Comparison of ENCODE assay signal across 1 cellular context in genomic region chr6:31179042-31179386, GRCh38.
TF ChIP-seq lines count a peak whose summit lies in the region.

No MANE protein-coding gene starts in this region.

TF ChIP-seq in WTC11, 78 proteins besides CTCF, POLR2A, EP300 and RAD21:
- TF ChIP-seq SP1 (CRISPR knock-in tag; conservative IDR thresholded peaks at IDR 0.05) (no peak), E2F1 (CRISPR knock-in tag; IDR thresholded peaks at IDR 0.05) (no peak), SMAD3 (CRISPR knock-in tag; IDR thresholded peaks at IDR 0.05; ENCODE audit: borderline replicate concordance) (no peak), ZNF232 (CRISPR knock-in tag; IDR thresholded peaks at IDR 0.05) (no peak), IRF2 (CRISPR knock-in tag; IDR thresholded peaks at IDR 0.05; ENCODE audit: borderline replicate concordance, low read depth) (no peak), CREB1 (CRISPR knock-in tag; IDR thresholded peaks at IDR 0.05) (no peak), CBFB (CRISPR knock-in tag; IDR thresholded peaks at IDR 0.05; ENCODE audit: low read depth) (no peak), JAZF1 (CRISPR knock-in tag; IDR thresholded peaks at IDR 0.05) (no peak), ETV6 (CRISPR knock-in tag; IDR thresholded peaks at IDR 0.05) (no peak), NFATC4 (CRISPR knock-in tag; IDR thresholded peaks at IDR 0.05) (no peak)
- TF ChIP-seq, protein P1, sequence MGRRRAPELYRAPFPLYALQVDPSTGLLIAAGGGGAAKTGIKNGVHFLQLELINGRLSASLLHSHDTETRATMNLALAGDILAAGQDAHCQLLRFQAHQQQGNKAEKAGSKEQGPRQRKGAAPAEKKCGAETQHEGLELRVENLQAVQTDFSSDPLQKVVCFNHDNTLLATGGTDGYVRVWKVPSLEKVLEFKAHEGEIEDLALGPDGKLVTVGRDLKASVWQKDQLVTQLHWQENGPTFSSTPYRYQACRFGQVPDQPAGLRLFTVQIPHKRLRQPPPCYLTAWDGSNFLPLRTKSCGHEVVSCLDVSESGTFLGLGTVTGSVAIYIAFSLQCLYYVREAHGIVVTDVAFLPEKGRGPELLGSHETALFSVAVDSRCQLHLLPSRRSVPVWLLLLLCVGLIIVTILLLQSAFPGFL (CRISPR knock-in tag; IDR thresholded peaks at IDR 0.05; ENCODE audit: borderline replicate concordance): no peak
- TF ChIP-seq, protein P2, sequence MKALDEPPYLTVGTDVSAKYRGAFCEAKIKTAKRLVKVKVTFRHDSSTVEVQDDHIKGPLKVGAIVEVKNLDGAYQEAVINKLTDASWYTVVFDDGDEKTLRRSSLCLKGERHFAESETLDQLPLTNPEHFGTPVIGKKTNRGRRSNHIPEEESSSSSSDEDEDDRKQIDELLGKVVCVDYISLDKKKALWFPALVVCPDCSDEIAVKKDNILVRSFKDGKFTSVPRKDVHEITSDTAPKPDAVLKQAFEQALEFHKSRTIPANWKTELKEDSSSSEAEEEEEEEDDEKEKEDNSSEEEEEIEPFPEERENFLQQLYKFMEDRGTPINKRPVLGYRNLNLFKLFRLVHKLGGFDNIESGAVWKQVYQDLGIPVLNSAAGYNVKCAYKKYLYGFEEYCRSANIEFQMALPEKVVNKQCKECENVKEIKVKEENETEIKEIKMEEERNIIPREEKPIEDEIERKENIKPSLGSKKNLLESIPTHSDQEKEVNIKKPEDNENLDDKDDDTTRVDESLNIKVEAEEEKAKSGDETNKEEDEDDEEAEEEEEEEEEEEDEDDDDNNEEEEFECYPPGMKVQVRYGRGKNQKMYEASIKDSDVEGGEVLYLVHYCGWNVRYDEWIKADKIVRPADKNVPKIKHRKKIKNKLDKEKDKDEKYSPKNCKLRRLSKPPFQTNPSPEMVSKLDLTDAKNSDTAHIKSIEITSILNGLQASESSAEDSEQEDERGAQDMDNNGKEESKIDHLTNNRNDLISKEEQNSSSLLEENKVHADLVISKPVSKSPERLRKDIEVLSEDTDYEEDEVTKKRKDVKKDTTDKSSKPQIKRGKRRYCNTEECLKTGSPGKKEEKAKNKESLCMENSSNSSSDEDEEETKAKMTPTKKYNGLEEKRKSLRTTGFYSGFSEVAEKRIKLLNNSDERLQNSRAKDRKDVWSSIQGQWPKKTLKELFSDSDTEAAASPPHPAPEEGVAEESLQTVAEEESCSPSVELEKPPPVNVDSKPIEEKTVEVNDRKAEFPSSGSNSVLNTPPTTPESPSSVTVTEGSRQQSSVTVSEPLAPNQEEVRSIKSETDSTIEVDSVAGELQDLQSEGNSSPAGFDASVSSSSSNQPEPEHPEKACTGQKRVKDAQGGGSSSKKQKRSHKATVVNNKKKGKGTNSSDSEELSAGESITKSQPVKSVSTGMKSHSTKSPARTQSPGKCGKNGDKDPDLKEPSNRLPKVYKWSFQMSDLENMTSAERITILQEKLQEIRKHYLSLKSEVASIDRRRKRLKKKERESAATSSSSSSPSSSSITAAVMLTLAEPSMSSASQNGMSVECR (CRISPR knock-in tag; IDR thresholded peaks at IDR 0.05; ENCODE audit: borderline replicate concordance): no peak
- TF ChIP-seq, protein P3, sequence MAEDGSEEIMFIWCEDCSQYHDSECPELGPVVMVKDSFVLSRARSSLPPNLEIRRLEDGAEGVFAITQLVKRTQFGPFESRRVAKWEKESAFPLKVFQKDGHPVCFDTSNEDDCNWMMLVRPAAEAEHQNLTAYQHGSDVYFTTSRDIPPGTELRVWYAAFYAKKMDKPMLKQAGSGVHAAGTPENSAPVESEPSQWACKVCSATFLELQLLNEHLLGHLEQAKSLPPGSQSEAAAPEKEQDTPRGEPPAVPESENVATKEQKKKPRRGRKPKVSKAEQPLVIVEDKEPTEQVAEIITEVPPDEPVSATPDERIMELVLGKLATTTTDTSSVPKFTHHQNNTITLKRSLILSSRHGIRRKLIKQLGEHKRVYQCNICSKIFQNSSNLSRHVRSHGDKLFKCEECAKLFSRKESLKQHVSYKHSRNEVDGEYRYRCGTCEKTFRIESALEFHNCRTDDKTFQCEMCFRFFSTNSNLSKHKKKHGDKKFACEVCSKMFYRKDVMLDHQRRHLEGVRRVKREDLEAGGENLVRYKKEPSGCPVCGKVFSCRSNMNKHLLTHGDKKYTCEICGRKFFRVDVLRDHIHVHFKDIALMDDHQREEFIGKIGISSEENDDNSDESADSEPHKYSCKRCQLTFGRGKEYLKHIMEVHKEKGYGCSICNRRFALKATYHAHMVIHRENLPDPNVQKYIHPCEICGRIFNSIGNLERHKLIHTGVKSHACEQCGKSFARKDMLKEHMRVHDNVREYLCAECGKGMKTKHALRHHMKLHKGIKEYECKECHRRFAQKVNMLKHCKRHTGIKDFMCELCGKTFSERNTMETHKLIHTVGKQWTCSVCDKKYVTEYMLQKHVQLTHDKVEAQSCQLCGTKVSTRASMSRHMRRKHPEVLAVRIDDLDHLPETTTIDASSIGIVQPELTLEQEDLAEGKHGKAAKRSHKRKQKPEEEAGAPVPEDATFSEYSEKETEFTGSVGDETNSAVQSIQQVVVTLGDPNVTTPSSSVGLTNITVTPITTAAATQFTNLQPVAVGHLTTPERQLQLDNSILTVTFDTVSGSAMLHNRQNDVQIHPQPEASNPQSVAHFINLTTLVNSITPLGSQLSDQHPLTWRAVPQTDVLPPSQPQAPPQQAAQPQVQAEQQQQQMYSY (CRISPR knock-in tag; IDR thresholded peaks at IDR 0.05): no peak
- TF ChIP-seq, protein P4, sequence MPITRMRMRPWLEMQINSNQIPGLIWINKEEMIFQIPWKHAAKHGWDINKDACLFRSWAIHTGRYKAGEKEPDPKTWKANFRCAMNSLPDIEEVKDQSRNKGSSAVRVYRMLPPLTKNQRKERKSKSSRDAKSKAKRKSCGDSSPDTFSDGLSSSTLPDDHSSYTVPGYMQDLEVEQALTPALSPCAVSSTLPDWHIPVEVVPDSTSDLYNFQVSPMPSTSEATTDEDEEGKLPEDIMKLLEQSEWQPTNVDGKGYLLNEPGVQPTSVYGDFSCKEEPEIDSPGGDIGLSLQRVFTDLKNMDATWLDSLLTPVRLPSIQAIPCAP (CRISPR knock-in tag; IDR thresholded peaks at IDR 0.05): no peak
- TF ChIP-seq, protein P5, sequence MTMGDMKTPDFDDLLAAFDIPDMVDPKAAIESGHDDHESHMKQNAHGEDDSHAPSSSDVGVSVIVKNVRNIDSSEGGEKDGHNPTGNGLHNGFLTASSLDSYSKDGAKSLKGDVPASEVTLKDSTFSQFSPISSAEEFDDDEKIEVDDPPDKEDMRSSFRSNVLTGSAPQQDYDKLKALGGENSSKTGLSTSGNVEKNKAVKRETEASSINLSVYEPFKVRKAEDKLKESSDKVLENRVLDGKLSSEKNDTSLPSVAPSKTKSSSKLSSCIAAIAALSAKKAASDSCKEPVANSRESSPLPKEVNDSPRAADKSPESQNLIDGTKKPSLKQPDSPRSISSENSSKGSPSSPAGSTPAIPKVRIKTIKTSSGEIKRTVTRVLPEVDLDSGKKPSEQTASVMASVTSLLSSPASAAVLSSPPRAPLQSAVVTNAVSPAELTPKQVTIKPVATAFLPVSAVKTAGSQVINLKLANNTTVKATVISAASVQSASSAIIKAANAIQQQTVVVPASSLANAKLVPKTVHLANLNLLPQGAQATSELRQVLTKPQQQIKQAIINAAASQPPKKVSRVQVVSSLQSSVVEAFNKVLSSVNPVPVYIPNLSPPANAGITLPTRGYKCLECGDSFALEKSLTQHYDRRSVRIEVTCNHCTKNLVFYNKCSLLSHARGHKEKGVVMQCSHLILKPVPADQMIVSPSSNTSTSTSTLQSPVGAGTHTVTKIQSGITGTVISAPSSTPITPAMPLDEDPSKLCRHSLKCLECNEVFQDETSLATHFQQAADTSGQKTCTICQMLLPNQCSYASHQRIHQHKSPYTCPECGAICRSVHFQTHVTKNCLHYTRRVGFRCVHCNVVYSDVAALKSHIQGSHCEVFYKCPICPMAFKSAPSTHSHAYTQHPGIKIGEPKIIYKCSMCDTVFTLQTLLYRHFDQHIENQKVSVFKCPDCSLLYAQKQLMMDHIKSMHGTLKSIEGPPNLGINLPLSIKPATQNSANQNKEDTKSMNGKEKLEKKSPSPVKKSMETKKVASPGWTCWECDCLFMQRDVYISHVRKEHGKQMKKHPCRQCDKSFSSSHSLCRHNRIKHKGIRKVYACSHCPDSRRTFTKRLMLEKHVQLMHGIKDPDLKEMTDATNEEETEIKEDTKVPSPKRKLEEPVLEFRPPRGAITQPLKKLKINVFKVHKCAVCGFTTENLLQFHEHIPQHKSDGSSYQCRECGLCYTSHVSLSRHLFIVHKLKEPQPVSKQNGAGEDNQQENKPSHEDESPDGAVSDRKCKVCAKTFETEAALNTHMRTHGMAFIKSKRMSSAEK (CRISPR knock-in tag; IDR thresholded peaks at IDR 0.05; ENCODE audit: borderline replicate concordance): no peak
